1 cellular context compared by ENCODE assay signal in the genomic region with DNA sequence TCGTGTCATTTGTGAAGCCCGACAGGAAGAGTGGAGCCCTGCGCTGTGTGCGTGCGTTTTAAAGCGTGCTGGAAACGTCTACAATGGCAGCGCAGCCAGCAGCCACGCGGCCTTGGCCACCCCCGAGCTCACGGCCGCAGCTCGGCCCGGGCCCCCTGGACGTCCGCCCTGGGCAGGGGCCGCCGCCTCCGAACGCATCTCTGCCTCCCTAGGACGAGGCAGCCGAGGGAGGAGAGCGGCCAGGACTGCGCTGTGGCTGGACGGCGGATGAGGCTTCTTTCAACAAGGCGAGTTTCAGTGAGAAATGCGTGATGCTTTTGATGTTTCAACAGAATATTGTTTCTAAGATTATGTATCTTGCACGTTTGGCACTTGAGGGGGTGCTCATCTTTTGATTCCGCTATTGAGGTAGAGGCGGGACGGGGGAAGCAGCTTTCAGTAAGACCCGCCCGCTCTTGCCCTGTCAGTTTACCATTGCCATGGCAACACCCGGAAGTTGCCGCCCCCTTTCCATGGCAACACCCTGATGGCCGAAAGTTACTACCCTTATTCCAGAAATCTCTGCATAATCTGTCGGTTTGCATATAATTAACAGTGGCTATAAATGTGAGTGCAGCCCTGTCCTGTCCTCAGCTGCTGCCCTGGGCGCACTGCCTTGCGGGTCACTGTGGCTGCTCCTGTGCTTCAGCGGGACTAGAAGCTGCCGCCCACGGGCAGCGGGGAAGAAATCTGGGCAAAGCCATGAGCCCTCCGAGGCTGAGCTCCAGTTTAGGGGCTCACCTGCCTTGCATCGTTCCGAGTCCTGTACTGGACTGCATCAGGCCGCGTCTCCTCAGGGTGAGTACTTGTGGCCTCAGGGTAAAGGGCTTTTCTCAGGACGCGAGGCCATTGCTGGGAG.
A peak's percentile ranks its signal among the peaks of the same experiment; 100 is the strongest.
TF ChIP-seq lines count a peak whose summit lies in the region.

No MANE protein-coding gene starts in this region.

TF ChIP-seq in neural cell, 6 proteins besides CTCF, POLR2A, EP300 and RAD21 (continued from another document):
- TF ChIP-seq, protein P1, sequence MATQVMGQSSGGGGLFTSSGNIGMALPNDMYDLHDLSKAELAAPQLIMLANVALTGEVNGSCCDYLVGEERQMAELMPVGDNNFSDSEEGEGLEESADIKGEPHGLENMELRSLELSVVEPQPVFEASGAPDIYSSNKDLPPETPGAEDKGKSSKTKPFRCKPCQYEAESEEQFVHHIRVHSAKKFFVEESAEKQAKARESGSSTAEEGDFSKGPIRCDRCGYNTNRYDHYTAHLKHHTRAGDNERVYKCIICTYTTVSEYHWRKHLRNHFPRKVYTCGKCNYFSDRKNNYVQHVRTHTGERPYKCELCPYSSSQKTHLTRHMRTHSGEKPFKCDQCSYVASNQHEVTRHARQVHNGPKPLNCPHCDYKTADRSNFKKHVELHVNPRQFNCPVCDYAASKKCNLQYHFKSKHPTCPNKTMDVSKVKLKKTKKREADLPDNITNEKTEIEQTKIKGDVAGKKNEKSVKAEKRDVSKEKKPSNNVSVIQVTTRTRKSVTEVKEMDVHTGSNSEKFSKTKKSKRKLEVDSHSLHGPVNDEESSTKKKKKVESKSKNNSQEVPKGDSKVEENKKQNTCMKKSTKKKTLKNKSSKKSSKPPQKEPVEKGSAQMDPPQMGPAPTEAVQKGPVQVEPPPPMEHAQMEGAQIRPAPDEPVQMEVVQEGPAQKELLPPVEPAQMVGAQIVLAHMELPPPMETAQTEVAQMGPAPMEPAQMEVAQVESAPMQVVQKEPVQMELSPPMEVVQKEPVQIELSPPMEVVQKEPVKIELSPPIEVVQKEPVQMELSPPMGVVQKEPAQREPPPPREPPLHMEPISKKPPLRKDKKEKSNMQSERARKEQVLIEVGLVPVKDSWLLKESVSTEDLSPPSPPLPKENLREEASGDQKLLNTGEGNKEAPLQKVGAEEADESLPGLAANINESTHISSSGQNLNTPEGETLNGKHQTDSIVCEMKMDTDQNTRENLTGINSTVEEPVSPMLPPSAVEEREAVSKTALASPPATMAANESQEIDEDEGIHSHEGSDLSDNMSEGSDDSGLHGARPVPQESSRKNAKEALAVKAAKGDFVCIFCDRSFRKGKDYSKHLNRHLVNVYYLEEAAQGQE (IDR thresholded peaks at IDR 0.05; ENCODE audit: borderline replicate concordance), result no peak
- TF ChIP-seq MXI1 (conservative IDR thresholded peaks at IDR 0.05; ENCODE audit: poor library complexity, severe bottlenecking), result peak; percentile 81
